In genomic region chr9:27672730-27673129, GRCh38 we compare ENCODE assay signal across 22 cellular contexts.
"Had no signal": no experiment of that assay in that cellular context is flagged by ENCODE, and none has a peak within 500 bp of the region (broad histone marks: within the 10 kb centered on the region; RNA-seq: fewer than 3 reads in every experiment).

No MANE protein-coding gene starts in this region.

- ATAC-seq: activated CD4-positive, CD25-positive, alpha-beta regulatory T cell treated with anti-CD3 and anti-CD28 coated beads, Interleukin-2, amount 50 U/mL, for 24 hours; activated CD8-positive, alpha-beta T cell treated with anti-CD3 and anti-CD28 coated beads, Interleukin-2, amount 10 ng/mL, durations not matched to agents 7 days and 5 days; activated naive CD8-positive, alpha-beta T cell treated with anti-CD3 and anti-CD28 coated beads, Interleukin-2, amount 50 U/mL, for 24 hours; pancreas; stimulated activated naive CD8-positive, alpha-beta T cell treated with anti-CD3 and anti-CD28 coated beads, Interleukin-15, Interleukin-2, amounts not matched to agents 100 U/mL and 50 U/mL, for 24 hours; upper lobe of right lung had no signal

- H3K27me3 ChIP-seq: esophagus muscularis mucosa, pancreas, thyroid gland, upper lobe of right lung had no signal

- H3K4me1 Mint-ChIP-seq: activated naive CD8-positive, alpha-beta T cell treated with anti-CD3 and anti-CD28 coated beads, Interleukin-2, amount 50 U/mL, for 24 hours; memory B cell had no signal

- DNase-seq: activated CD4-positive, alpha-beta T cell treated with anti-CD3 and anti-CD28 coated beads, Interleukin-2, amount 10 ng/mL, durations not matched to agents 7 days and 5 days; activated CD8-positive, alpha-beta T cell treated with anti-CD3 and anti-CD28 coated beads, Interleukin-2, amount 10 ng/mL, durations not matched to agents 7 days and 5 days; activated gamma-delta T cell; activated naive CD4-positive, alpha-beta T cell treated with anti-CD3 and anti-CD28 coated beads, Interleukin-2, amount 50 U/mL, for 16 hours; activated naive CD8-positive, alpha-beta T cell treated with anti-CD3 and anti-CD28 coated beads, Interleukin-2, amount 50 U/mL, for 24 hours; cerebellar nuclear complex; hippocampal formation; left cardiac atrium; pancreas; right cardiac atrium; stimulated activated CD4-positive, alpha-beta T cell treated with anti-CD3 and anti-CD28 coated beads, Interleukin-4, amount 100 ng/mL, for 4 hours; stimulated activated naive CD8-positive, alpha-beta T cell treated with anti-CD3 and anti-CD28 coated beads, Interleukin-15, Interleukin-2, amounts not matched to agents 100 U/mL and 50 U/mL, for 24 hours; substantia nigra; upper lobe of right lung had no signal

- H3K27me3 Mint-ChIP-seq: activated CD4-positive, alpha-beta T cell treated with anti-CD3 and anti-CD28 coated beads, Interleukin-2, amount 10 ng/mL, durations not matched to agents 7 days and 5 days had no signal

- H3K36me3 ChIP-seq: esophagus muscularis mucosa, pancreas, thyroid gland, upper lobe of right lung had no signal

- H3K9me3 ChIP-seq: esophagus muscularis mucosa, pancreas, thyroid gland, upper lobe of right lung had no signal

- H3K4me1 ChIP-seq: esophagus muscularis mucosa, pancreas, upper lobe of right lung had no signal

- H3K27ac ChIP-seq: coronary artery, esophagus muscularis mucosa, pancreas, thyroid gland, upper lobe of right lung had no signal

- H3K27ac Mint-ChIP-seq: activated CD4-positive, alpha-beta T cell treated with anti-CD3 and anti-CD28 coated beads, Interleukin-2, amount 10 ng/mL, durations not matched to agents 7 days and 5 days; activated CD8-positive, alpha-beta T cell treated with anti-CD3 and anti-CD28 coated beads, Interleukin-2, amount 10 ng/mL, durations not matched to agents 7 days and 5 days; activated naive CD8-positive, alpha-beta T cell treated with anti-CD3 and anti-CD28 coated beads, Interleukin-2, amount 50 U/mL, for 24 hours; activated T-helper 1 cell treated with anti-CD3 and anti-CD28 coated beads, Interleukin-12 subunit alpha, Interleukin-12 subunit beta, Interleukin-2, Interleukin-4 antibody, amounts not matched to agents 30 ng/mL and 10 ng/mL and 1 ng/mL, durations not matched to agents 14 hours and 24 hours and 36 hours; memory B cell; T-helper 2 cell treated with Interferon-gamma antibody and Interleukin-4, amounts not matched to agents 5 μg/mL and 100 μg/mL, for 36 hours had no signal

- H3K9me3 Mint-ChIP-seq: activated CD4-positive, alpha-beta T cell treated with anti-CD3 and anti-CD28 coated beads, Interleukin-2, amount 10 ng/mL, durations not matched to agents 7 days and 5 days; activated naive CD8-positive, alpha-beta T cell treated with anti-CD3 and anti-CD28 coated beads, Interleukin-2, amount 50 U/mL, for 24 hours; activated T-helper 1 cell treated with anti-CD3 and anti-CD28 coated beads, Interleukin-12 subunit alpha, Interleukin-12 subunit beta, Interleukin-2, Interleukin-4 antibody, amounts not matched to agents 30 ng/mL and 10 ng/mL and 1 ng/mL, durations not matched to agents 14 hours and 24 hours and 36 hours; memory B cell; nephron; T-helper 2 cell treated with Interferon-gamma antibody and Interleukin-4, amounts not matched to agents 5 μg/mL and 100 μg/mL, for 36 hours had no signal

- H3K4me3 ChIP-seq: coronary artery, esophagus muscularis mucosa, pancreas, thyroid gland, upper lobe of right lung had no signal

- H3K36me3 Mint-ChIP-seq: memory B cell had no signal

- H3K4me3 Mint-ChIP-seq: activated CD4-positive, alpha-beta T cell treated with anti-CD3 and anti-CD28 coated beads, Interleukin-2, amount 10 ng/mL, durations not matched to agents 7 days and 5 days; activated CD8-positive, alpha-beta T cell treated with anti-CD3 and anti-CD28 coated beads, Interleukin-2, amount 10 ng/mL, durations not matched to agents 7 days and 5 days; activated naive CD8-positive, alpha-beta T cell treated with anti-CD3 and anti-CD28 coated beads, Interleukin-2, amount 50 U/mL, for 24 hours; activated T-helper 1 cell treated with anti-CD3 and anti-CD28 coated beads, Interleukin-12 subunit alpha, Interleukin-12 subunit beta, Interleukin-2, Interleukin-4 antibody, amounts not matched to agents 30 ng/mL and 10 ng/mL and 1 ng/mL, durations not matched to agents 14 hours and 24 hours and 36 hours; memory B cell; nephron; T-helper 2 cell treated with Interferon-gamma antibody and Interleukin-4, amounts not matched to agents 5 μg/mL and 100 μg/mL, for 36 hours had no signal
